In genomic region chr2:109660046-109660860, GRCh38 we compare ENCODE assay signal across 20 cellular contexts. TPM values are rescaled to one million over a fixed set of nuclear protein-coding genes. Genes with fewer than 3 reads are reported as not detected.
DNase-seq lines count a peak whose midpoint lies in the region; ATAC-seq and TF ChIP-seq lines count a peak whose summit lies in the region.
"Had no signal": no experiment of that assay in that cellular context is flagged by ENCODE, and none has a peak within 500 bp of the region (broad histone marks: within the 10 kb centered on the region; RNA-seq: fewer than 3 reads in every experiment).

No MANE protein-coding gene starts in this region.

- intact Hi-C loops in esophagus squamous epithelium (cut with DNase I) (no loop called here), spleen (cut with DNase I; ENCODE audit: low total_unique reads) (no loop called here), left cardiac atrium (cut with DNase I) (no loop called here)

- DNase-seq in NCI-H82 (lab: John Stamatoyannopoulos, UW) = peak; percentile 44
- no peak for DNase-seq in NCI-H82 treated with DMSO at 0.1 percent for 48 hours (lab: John Stamatoyannopoulos, UW; ENCODE audit: unreplicated experiment)
- DNase-seq in SK-MEL-5 (ENCODE audit: low read depth, low spot score) = peak; percentile 27
- DNase-seq in esophagus squamous epithelium (lab: John Stamatoyannopoulos, UW) = no peak
- peak; percentile 64 for DNase-seq in spleen
- DNase-seq in SHP77 treated with DMSO at 0.1 percent for 48 hours (lab: John Stamatoyannopoulos, UW) = no peak
- no peak for DNase-seq in WTC11 (ENCODE audit: low spot score)
- no peak for DNase-seq in left cardiac atrium
- DNase-seq: 8988T; activated CD4-positive, alpha-beta memory T cell treated with anti-CD3 and anti-CD28 coated beads, Interleukin-2, amount 10 ng/mL, durations not matched to agents 7 days and 5 days; activated T-cell treated with anti-CD3 and anti-CD28 coated beads, Interleukin-2, amount 50 U/mL, for 24 hours; CD4-positive, CD25-positive, alpha-beta regulatory T cell; DND-41; NCI-H187 treated with DMSO at 0.1 percent for 48 hours; NCI-H526; OCI-M1; stimulated activated naive CD4-positive, alpha-beta T cell; transverse colon had no signal

- 37 to 43% methylated on average over 3 of the region's 3 CpGs for WGBS in esophagus squamous epithelium, 2 donors
- WGBS in spleen, 5 donors = 79 to 88% (median 82%) methylated on average over 3 of the region's 3 CpGs

- TF ChIP-seq POLR2A in esophagus squamous epithelium (IDR thresholded peaks at IDR 0.05) = peak in 1 of 4 donors; percentile 14
- no peak for TF ChIP-seq POLR2A in spleen (IDR thresholded peaks at IDR 0.05)

- CTCF ChIA-PET in WTC11 (lab: Charles Lee) = interaction anchor here (3.5 kb wide), 1 partner anchor 114 kb away, joined by 20 read pairs; no protein-coding TSS in a partner anchor

- no peaks in the 10 kb centered on the region for H3K27me3 Mint-ChIP-seq in WTC11 (ENCODE audit: low read depth)

- peaks cover 13% of the 10 kb centered on the region for H3K4me1 Mint-ChIP-seq in WTC11
- H3K4me1 Mint-ChIP-seq: activated CD4-positive, alpha-beta memory T cell treated with anti-CD3 and anti-CD28 coated beads, Interleukin-2, amount 10 ng/mL, durations not matched to agents 7 days and 5 days; CD4-positive, CD25-positive, alpha-beta regulatory T cell had no signal

- no peaks in the 10 kb centered on the region for H3K36me3 Mint-ChIP-seq in WTC11
- H3K36me3 Mint-ChIP-seq: activated naive CD4-positive, alpha-beta T cell treated with anti-CD3 and anti-CD28 coated beads, Interleukin-2, amount 50 U/mL, for 72 hours; CD4-positive, CD25-positive, alpha-beta regulatory T cell had no signal

- H3K27me3 ChIP-seq in esophagus squamous epithelium = no peaks in the 10 kb centered on the region
- H3K27me3 ChIP-seq in spleen (replicated peaks in 1 of 7) = no peaks in the 10 kb centered on the region
- H3K27me3 ChIP-seq: transverse colon had no signal

- TF ChIP-seq CTCF in esophagus squamous epithelium (IDR thresholded peaks at IDR 0.05) (no peak), spleen (IDR thresholded peaks at IDR 0.05 in 8 of 11, conservative IDR thresholded peaks at IDR 0.05 in 3 of 11) (no peak), WTC11 (IDR thresholded peaks at IDR 0.05) (no peak)

- H3K4me3 Mint-ChIP-seq in WTC11 = no peak overlapping the region
- H3K4me3 Mint-ChIP-seq: activated CD4-positive, alpha-beta memory T cell treated with anti-CD3 and anti-CD28 coated beads, Interleukin-2, amount 10 ng/mL, durations not matched to agents 7 days and 5 days; activated T-cell treated with anti-CD3 and anti-CD28 coated beads, Interleukin-2, amount 50 U/mL, for 24 hours; CD4-positive, CD25-positive, alpha-beta regulatory T cell had no signal

- H3K36me3 ChIP-seq in esophagus squamous epithelium (no peaks in the 10 kb centered on the region), spleen (no peaks in the 10 kb centered on the region)
- H3K36me3 ChIP-seq: transverse colon had no signal

- in situ Hi-C loops in SK-MEL-5 (cut with HindIII; ENCODE audit: low pct_unique_long_range_greater_than_20kb, low sequenced_read_pairs) = no loop called here

- no peak overlapping the region for H3K4me3 ChIP-seq in esophagus squamous epithelium
- no peak overlapping the region for H3K4me3 ChIP-seq in spleen
- H3K4me3 ChIP-seq: dorsolateral prefrontal cortex, transverse colon had no signal

- no peaks in the 10 kb centered on the region for H3K9me3 Mint-ChIP-seq in WTC11
- H3K9me3 Mint-ChIP-seq: activated CD4-positive, alpha-beta memory T cell treated with anti-CD3 and anti-CD28 coated beads, Interleukin-2, amount 10 ng/mL, durations not matched to agents 7 days and 5 days; activated naive CD4-positive, alpha-beta T cell treated with anti-CD3 and anti-CD28 coated beads, Interleukin-2, amount 50 U/mL, for 72 hours; activated T-cell treated with anti-CD3 and anti-CD28 coated beads, Interleukin-2, amount 50 U/mL, for 24 hours had no signal

- POLR2A ChIA-PET in WTC11 (lab: Charles Lee) = no interaction called here

- no peaks in the 10 kb centered on the region for H3K9me3 ChIP-seq in esophagus squamous epithelium
- H3K9me3 ChIP-seq in spleen = no peaks in the 10 kb centered on the region
- H3K9me3 ChIP-seq: transverse colon had no signal

- H3K4me1 ChIP-seq in esophagus squamous epithelium (peaks cover 12 to 56% (median 23%) of the 10 kb centered on the region in 3 donors), spleen (peaks cover 0 to 13% (median 0%) of the 10 kb centered on the region in 6 donors)

- ATAC-seq in WTC11 = no peak; the same call in 1 of the 2 replicates
- no peak for ATAC-seq in left cardiac atrium
- ATAC-seq: activated naive CD4-positive, alpha-beta T cell treated with anti-CD3 and anti-CD28 coated beads, Interleukin-2, amount 50 U/mL, for 72 hours had no signal

- no peak overlapping the region for H3K27ac Mint-ChIP-seq in WTC11
- H3K27ac Mint-ChIP-seq: activated CD4-positive, alpha-beta memory T cell treated with anti-CD3 and anti-CD28 coated beads, Interleukin-2, amount 10 ng/mL, durations not matched to agents 7 days and 5 days; activated naive CD4-positive, alpha-beta T cell treated with anti-CD3 and anti-CD28 coated beads, Interleukin-2, amount 50 U/mL, for 72 hours; activated T-cell treated with anti-CD3 and anti-CD28 coated beads, Interleukin-2, amount 50 U/mL, for 24 hours had no signal

- H3K27ac ChIP-seq in esophagus squamous epithelium = peak overlapping the region; percentile 50 to 81 (median 64)
- H3K27ac ChIP-seq in spleen = peak overlapping the region in 2 of 8 donors; percentile 15 to 22
- H3K27ac ChIP-seq: dorsolateral prefrontal cortex, transverse colon had no signal

TF ChIP-seq in WTC11, 78 proteins besides CTCF, POLR2A, EP300 and RAD21 (continues in another document):
- TF ChIP-seq, protein P1, sequence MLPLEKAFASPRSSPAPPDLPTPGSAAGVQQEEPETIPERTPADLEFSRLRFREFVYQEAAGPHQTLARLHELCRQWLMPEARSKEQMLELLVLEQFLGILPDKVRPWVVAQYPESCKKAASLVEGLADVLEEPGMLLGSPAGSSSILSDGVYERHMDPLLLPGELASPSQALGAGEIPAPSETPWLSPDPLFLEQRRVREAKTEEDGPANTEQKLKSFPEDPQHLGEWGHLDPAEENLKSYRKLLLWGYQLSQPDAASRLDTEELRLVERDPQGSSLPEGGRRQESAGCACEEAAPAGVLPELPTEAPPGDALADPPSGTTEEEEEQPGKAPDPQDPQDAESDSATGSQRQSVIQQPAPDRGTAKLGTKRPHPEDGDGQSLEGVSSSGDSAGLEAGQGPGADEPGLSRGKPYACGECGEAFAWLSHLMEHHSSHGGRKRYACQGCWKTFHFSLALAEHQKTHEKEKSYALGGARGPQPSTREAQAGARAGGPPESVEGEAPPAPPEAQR (CRISPR knock-in tag; IDR thresholded peaks at IDR 0.05) = no peak
- no peak for TF ChIP-seq RORB (CRISPR knock-in tag; IDR thresholded peaks at IDR 0.05)
- no peak for TF ChIP-seq ZNF121 (CRISPR knock-in tag; IDR thresholded peaks at IDR 0.05)
- TF ChIP-seq CBFB (CRISPR knock-in tag; IDR thresholded peaks at IDR 0.05; ENCODE audit: low read depth) = no peak
- no peak for TF ChIP-seq EMX1 (CRISPR knock-in tag; IDR thresholded peaks at IDR 0.05)
- TF ChIP-seq, protein P2, sequence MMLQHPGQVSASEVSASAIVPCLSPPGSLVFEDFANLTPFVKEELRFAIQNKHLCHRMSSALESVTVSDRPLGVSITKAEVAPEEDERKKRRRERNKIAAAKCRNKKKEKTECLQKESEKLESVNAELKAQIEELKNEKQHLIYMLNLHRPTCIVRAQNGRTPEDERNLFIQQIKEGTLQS (CRISPR knock-in tag; conservative IDR thresholded peaks at IDR 0.05) = no peak
- no peak for TF ChIP-seq TP53 (CRISPR knock-in tag; IDR thresholded peaks at IDR 0.05)
- TF ChIP-seq, protein P3, sequence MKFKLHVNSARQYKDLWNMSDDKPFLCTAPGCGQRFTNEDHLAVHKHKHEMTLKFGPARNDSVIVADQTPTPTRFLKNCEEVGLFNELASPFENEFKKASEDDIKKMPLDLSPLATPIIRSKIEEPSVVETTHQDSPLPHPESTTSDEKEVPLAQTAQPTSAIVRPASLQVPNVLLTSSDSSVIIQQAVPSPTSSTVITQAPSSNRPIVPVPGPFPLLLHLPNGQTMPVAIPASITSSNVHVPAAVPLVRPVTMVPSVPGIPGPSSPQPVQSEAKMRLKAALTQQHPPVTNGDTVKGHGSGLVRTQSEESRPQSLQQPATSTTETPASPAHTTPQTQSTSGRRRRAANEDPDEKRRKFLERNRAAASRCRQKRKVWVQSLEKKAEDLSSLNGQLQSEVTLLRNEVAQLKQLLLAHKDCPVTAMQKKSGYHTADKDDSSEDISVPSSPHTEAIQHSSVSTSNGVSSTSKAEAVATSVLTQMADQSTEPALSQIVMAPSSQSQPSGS (CRISPR knock-in tag; IDR thresholded peaks at IDR 0.05; ENCODE audit: borderline replicate concordance, low read depth) = no peak
- TF ChIP-seq ZNF317 (CRISPR knock-in tag; IDR thresholded peaks at IDR 0.05; ENCODE audit: borderline replicate concordance, low read depth) = no peak
- no peak for TF ChIP-seq FOXJ3 (CRISPR knock-in tag; IDR thresholded peaks at IDR 0.05; ENCODE audit: borderline replicate concordance)
- TF ChIP-seq CREM (CRISPR knock-in tag; IDR thresholded peaks at IDR 0.05) = no peak
- TF ChIP-seq, protein P4, sequence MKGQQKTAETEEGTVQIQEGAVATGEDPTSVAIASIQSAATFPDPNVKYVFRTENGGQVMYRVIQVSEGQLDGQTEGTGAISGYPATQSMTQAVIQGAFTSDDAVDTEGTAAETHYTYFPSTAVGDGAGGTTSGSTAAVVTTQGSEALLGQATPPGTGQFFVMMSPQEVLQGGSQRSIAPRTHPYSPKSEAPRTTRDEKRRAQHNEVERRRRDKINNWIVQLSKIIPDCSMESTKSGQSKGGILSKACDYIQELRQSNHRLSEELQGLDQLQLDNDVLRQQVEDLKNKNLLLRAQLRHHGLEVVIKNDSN (CRISPR knock-in tag; IDR thresholded peaks at IDR 0.05) = no peak

RNA-seq across cellular contexts. Expression of gene SOWAHC, which starts 46.1 kb away (rescaled TPM):
- total RNA-seq in SK-MEL-5 (2014; rRNA removed; shearing (Covaris generic)) = 8.5 and 8.6 TPM in 2 replicates
- polyA plus RNA-seq in SK-MEL-5 (2015; cell fraction: cytosol; rRNA removed) = 10.5 and 12.8 TPM in 2 replicates
- 2.6 and 4.3 TPM in 2 replicates for polyA plus RNA-seq in SK-MEL-5 (2015; cell fraction: nucleus; rRNA removed)
- total RNA-seq in esophagus squamous epithelium (10 to 100 TPM; 47.9 to 87.9 (median 69.7) TPM), spleen (1 to 10 TPM; 6.1 to 9.9 (median 7.3) TPM), WTC11 (2021) (14.2 to 18.6 TPM (median 14.5 TPM) in 3 replicates), left cardiac atrium (1 to 10 TPM; 3.2 to 3.9 TPM)
- polyA plus RNA-seq in spleen = 1 to 10 TPM; 1.6 to 2.7 (median 1.8) TPM

RNA-seq across cellular contexts. Expression of gene SEPTIN10, which starts 46.5 kb away (rescaled TPM):
- total RNA-seq in SK-MEL-5 (2014; rRNA removed; shearing (Covaris generic)) = 26.5 and 26.6 TPM in 2 replicates
- 28.4 and 48.4 TPM in 2 replicates for polyA plus RNA-seq in SK-MEL-5 (2015; cell fraction: cytosol; rRNA removed)
- 27.0 and 33.3 TPM in 2 replicates for polyA plus RNA-seq in SK-MEL-5 (2015; cell fraction: nucleus; rRNA removed)
- total RNA-seq in esophagus squamous epithelium = 100 to 1,000 TPM in 1 of 4 donors, 10 to 100 TPM in 3; 83.6 to 132 (median 86.4) TPM
- total RNA-seq in spleen = 10 to 100 TPM; 44.1 to 95.3 (median 66.3) TPM
- polyA plus RNA-seq in spleen = 10 to 100 TPM; 14.7 to 26.8 (median 19.1) TPM
- total RNA-seq in WTC11 (2021) = 86.8 to 92.1 TPM (median 90.1 TPM) in 3 replicates
- 10 to 100 TPM; 50.6 to 63.4 TPM for total RNA-seq in left cardiac atrium

Comparison
In these comparisons a context has a peak if more than half of its experiments do, and no peak if none do; other contexts are left out.
1. DNase-seq: peak in NCI-H82 (single experiment), SK-MEL-5 (single experiment) and spleen (single experiment); none in NCI-H82 treated with DMSO at 0.1 percent for 48 hours (single experiment), esophagus squamous epithelium (single experiment), SHP77 treated with DMSO at 0.1 percent for 48 hours (single experiment), WTC11 (single experiment) and left cardiac atrium (single experiment).